In the genomic region with DNA sequence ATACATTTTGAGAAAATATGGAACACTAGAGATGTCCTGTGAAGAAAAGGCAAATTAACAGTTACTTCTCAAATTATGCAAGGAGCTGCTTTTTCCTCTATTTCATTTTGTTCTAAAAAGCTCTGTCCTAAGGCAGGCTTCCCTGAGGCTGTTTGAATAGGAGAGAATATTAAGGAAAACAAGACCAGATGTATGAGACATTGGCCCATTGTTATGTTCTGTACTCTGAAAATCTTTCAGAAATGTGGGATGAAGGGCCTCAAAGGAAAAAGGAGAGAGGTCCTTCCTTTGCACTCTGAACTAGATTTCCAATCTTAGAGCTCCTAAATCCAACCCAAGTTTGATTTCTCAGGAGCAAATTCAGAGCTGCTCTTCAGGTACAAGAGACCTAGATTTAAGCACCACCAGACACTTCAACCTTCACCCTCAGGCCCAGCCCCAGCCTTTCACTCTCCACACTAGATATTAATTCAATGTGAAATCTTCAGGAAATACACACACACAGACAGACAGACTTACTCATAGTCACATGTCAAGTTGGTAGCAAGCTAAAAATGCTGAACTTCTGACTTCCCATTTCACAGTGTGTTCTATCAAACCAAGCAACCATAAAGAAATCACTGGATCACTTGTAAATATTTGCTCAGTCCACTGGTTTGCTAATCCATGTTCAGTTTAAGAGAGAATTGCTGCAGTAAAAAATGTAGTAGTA, we compare ENCODE assay signal across 1 cellular context.
TF ChIP-seq lines count a peak whose summit lies in the region.

No MANE protein-coding gene starts in this region.

TF ChIP-seq in IMR-90, 13 proteins besides CTCF, POLR2A, EP300 and RAD21 (continued from another document):
- no peak for TF ChIP-seq RCOR1 (IDR thresholded peaks at IDR 0.05; ENCODE audit: insufficient replicate concordance, low read length)
TF ChIP-seq in IMR-90: peak in this region for 0.
